Comparison of ENCODE assay signal across 10 cellular contexts in genomic region chrX:137052641-137053235, GRCh38. TPM values are rescaled to one million over a fixed set of nuclear protein-coding genes. Genes with fewer than 3 reads are reported as not detected.
DNase-seq lines count a peak whose midpoint lies in the region; ATAC-seq and TF ChIP-seq lines count a peak whose summit lies in the region.
"Had no signal": no experiment of that assay in that cellular context is flagged by ENCODE, and none has a peak within 500 bp of the region (broad histone marks: within the 10 kb centered on the region; RNA-seq: fewer than 3 reads in every experiment).

No MANE protein-coding gene starts in this region.

- no peaks in the 10 kb centered on the region for H3K36me3 ChIP-seq in CD8-positive, alpha-beta memory T cell (ENCODE audit: insufficient read depth, low read length)
- H3K36me3 ChIP-seq in brain microvascular endothelial cell (replicated peaks) = no peaks in the 10 kb centered on the region
- H3K36me3 ChIP-seq in mucosa of rectum (ENCODE audit: control insufficient read depth in 2 of 2, insufficient read depth in 2 of 2, low read length in 2 of 2) = no peaks in the 10 kb centered on the region
- H3K36me3 ChIP-seq in urinary bladder (ENCODE audit: insufficient read depth) = no peaks in the 10 kb centered on the region

- peak in 1 of 5 donors; percentile 44 for DNase-seq in CD8-positive, alpha-beta memory T cell
- peak; percentile 5 for DNase-seq in NCI-H748 treated with DMSO at 0.1 percent for 48 hours (lab: John Stamatoyannopoulos, UW)
- DNase-seq in brain microvascular endothelial cell = no peak
- DNase-seq in HEK293T (ENCODE audit: extremely low spot score) = no peak

- peaks cover 18 to 23% of the 10 kb centered on the region in 2 donors for H3K27me3 Mint-ChIP-seq in CD8-positive, alpha-beta memory T cell

- H3K27ac Mint-ChIP-seq in CD8-positive, alpha-beta memory T cell = peak overlapping the region in 4 of 8 donors; percentile 21 to 91 (median 68)

- TF ChIP-seq CTCF in brain microvascular endothelial cell (IDR thresholded peaks at IDR 0.05; ENCODE audit: low read depth, low read length, missing control alignments) = no peak

- no peak overlapping the region for H3K9ac ChIP-seq in mucosa of rectum (ENCODE audit: low read depth in 1 of 2, low read length in 2 of 2)

- peak overlapping the region; percentile 54 for H3K4me3 ChIP-seq in CD8-positive, alpha-beta memory T cell (ENCODE audit: low read length)
- H3K4me3 ChIP-seq in brain microvascular endothelial cell (ENCODE audit: low read depth, low read length) (peak overlapping the region; percentile 44), mucosa of rectum (ENCODE audit: low read length in 2 of 2) (peak overlapping the region; percentile 27 to 33), urinary bladder (ENCODE audit: low read depth, low read length) (peak overlapping the region; percentile 30)

- ATAC-seq in GM21619 (IDR thresholded peaks at IDR 0.05; ENCODE audit: unreplicated experiment) (peak; percentile 16), GM19324 (IDR thresholded peaks at IDR 0.05; ENCODE audit: low FRiP score, unreplicated experiment) (no peak)

- no peak overlapping the region for H3K27ac ChIP-seq in CD8-positive, alpha-beta memory T cell (ENCODE audit: low read depth, low read length)
- no peak overlapping the region for H3K27ac ChIP-seq in brain microvascular endothelial cell
- H3K27ac ChIP-seq in mucosa of rectum (ENCODE audit: low read depth in 2 of 2, low read length in 2 of 2) = no peak overlapping the region
- no peak overlapping the region for H3K27ac ChIP-seq in urinary bladder (ENCODE audit: low read depth)

- in situ Hi-C loops in brain microvascular endothelial cell (cut with HindIII; ENCODE audit: low pct_ligation_motif_present, low sequenced_read_pairs) = no loop called here

- H3K9me3 ChIP-seq in CD8-positive, alpha-beta memory T cell (ENCODE audit: low read length) = no peaks in the 10 kb centered on the region
- H3K9me3 ChIP-seq in mucosa of rectum (ENCODE audit: control insufficient read depth in 2 of 2, low read length in 2 of 2) = no peaks in the 10 kb centered on the region

- H3K9me3 Mint-ChIP-seq in CD8-positive, alpha-beta memory T cell = no peaks in the 10 kb centered on the region

- no peaks in the 10 kb centered on the region for H3K4me1 ChIP-seq in CD8-positive, alpha-beta memory T cell (ENCODE audit: insufficient read depth, low read length)
- H3K4me1 ChIP-seq in mucosa of rectum (ENCODE audit: control insufficient read depth in 2 of 2, insufficient read depth in 2 of 2, low read length in 2 of 2) (peaks cover 0 to 5% of the 10 kb centered on the region in 2 donors), urinary bladder (ENCODE audit: insufficient read depth) (no peaks in the 10 kb centered on the region)

- peak overlapping the region; percentile 82 to 93 (median 89) for H3K4me3 Mint-ChIP-seq in CD8-positive, alpha-beta memory T cell

- POLR2A ChIA-PET in CD8-positive, alpha-beta memory T cell (lab: Charles Lee) = no interaction called here
- POLR2A ChIA-PET in HEK293T (lab: Yijun Ruan, JAX) = no interaction called here

- H3K27me3 ChIP-seq in CD8-positive, alpha-beta memory T cell (ENCODE audit: insufficient read depth, low read length, poor library complexity, severe bottlenecking) = peaks cover 8% of the 10 kb centered on the region
- H3K27me3 ChIP-seq in brain microvascular endothelial cell (replicated peaks) (no peaks in the 10 kb centered on the region), mucosa of rectum (ENCODE audit: control insufficient read depth in 2 of 2, insufficient read depth in 2 of 2, low read length in 2 of 2) (peaks cover 15 to 16% of the 10 kb centered on the region in 2 donors)

- WGBS in urinary bladder = 3% methylated on average over 37 of the region's 37 CpGs

- peaks cover 0 to 1% (median 0%) of the 10 kb centered on the region in 3 donors for H3K36me3 Mint-ChIP-seq in CD8-positive, alpha-beta memory T cell

- CTCF ChIA-PET in CD8-positive, alpha-beta memory T cell (lab: Charles Lee) = interaction anchor here (0.7 to 1.6 kb wide), 7 partner anchors 9 to 99 kb away, joined by 3 to 8 read pairs (median 3); partner anchors contain the start of gene GPR101
- CTCF ChIA-PET in HEK293T (lab: Yijun Ruan, JAX) = interaction anchor here (0.7 to 2.3 kb wide), 5 partner anchors 11 to 126 kb away, joined by 3 to 10 read pairs (median 3); no protein-coding TSS in a partner anchor

- peaks cover 11 to 19% (median 15%) of the 10 kb centered on the region in 3 donors for H3K4me1 Mint-ChIP-seq in CD8-positive, alpha-beta memory T cell

TF ChIP-seq in HEK293T, 16 proteins besides CTCF, POLR2A, EP300 and RAD21:
- TF ChIP-seq FOXA1 (IDR thresholded peaks at IDR 0.05) (no peak), FOXK2 (IDR thresholded peaks at IDR 0.05) (no peak), HDGF (IDR thresholded peaks at IDR 0.05; ENCODE audit: borderline replicate concordance) (no peak), FOXM1 (IDR thresholded peaks at IDR 0.05; ENCODE audit: borderline replicate concordance) (no peak), CTBP1 (IDR thresholded peaks at IDR 0.05; ENCODE audit: borderline replicate concordance) (no peak), L3MBTL2 (conservative IDR thresholded peaks at IDR 0.05) (no peak), ARNT (IDR thresholded peaks at IDR 0.05) (no peak), SP1 (IDR thresholded peaks at IDR 0.05) (no peak)

RNA-seq across cellular contexts. Expression of gene GPR101, which starts 18.9 kb away (rescaled TPM):
- not detected for total RNA-seq in CD8-positive, alpha-beta memory T cell
- not detected for polyA plus RNA-seq in CD8-positive, alpha-beta memory T cell
- not detected for total RNA-seq in urinary bladder
- polyA plus RNA-seq in urinary bladder = not detected
- total RNA-seq: LHCN-M2, lung microvascular endothelial cell had no signal
